Comparison of ENCODE assay signal across 19 cellular contexts in genomic region chr17:4397840-4398239, GRCh38. TPM values are rescaled to one million over a fixed set of nuclear protein-coding genes. Genes with fewer than 3 reads are reported as not detected.
"Had no signal": no experiment of that assay in that cellular context is flagged by ENCODE, and none has a peak within 500 bp of the region (broad histone marks: within the 10 kb centered on the region; RNA-seq: fewer than 3 reads in every experiment).

No MANE protein-coding gene starts in this region.

- H3K4me3 Mint-ChIP-seq: natural killer cell, neural crest cell had no signal

- H3K4me1 ChIP-seq: colonic mucosa, left ventricle myocardium inferior, lower lobe of right lung, right atrium auricular region, sigmoid colon had no signal

- H3K9me3 Mint-ChIP-seq: natural killer cell, neural crest cell had no signal

- FAIRE-seq: kidney had no signal

- ATAC-seq: left cardiac atrium, natural killer cell had no signal

- H3K27me3 ChIP-seq: colonic mucosa, esophagus squamous epithelium, ovary, right atrium auricular region, sigmoid colon had no signal

- H3K27ac Mint-ChIP-seq: natural killer cell had no signal

- H3K4me3 ChIP-seq: colonic mucosa, esophagus squamous epithelium, left ventricle myocardium inferior, lower lobe of right lung, ovary, right atrium auricular region, sigmoid colon, skin epidermis had no signal

- H3K36me3 ChIP-seq: colonic mucosa, esophagus squamous epithelium, left ventricle myocardium inferior, lower lobe of right lung, ovary, right atrium auricular region, sigmoid colon had no signal

- H3K9me3 ChIP-seq: colonic mucosa, esophagus squamous epithelium, left ventricle myocardium inferior, lower lobe of right lung, ovary, right atrium auricular region, sigmoid colon had no signal

- DNase-seq: colonic mucosa; dermis blood vessel endothelial cell; esophagus squamous epithelium; foreskin fibroblast; kidney; left cardiac atrium; left ventricle myocardium inferior; lower lobe of right lung; mesendoderm; natural killer cell; ovary; sigmoid colon; stimulated activated CD4-positive, alpha-beta T cell treated with anti-CD3 and anti-CD28 coated beads, Interleukin-2, amount 100 ng/mL, for 24 hours; stimulated activated CD4-positive, alpha-beta T cell treated with anti-CD3 and anti-CD28 coated beads, Interleukin-4, amount 100 ng/mL, for 4 hours; stimulated activated naive CD4-positive, alpha-beta T cell treated with Interleukin-2 at 50 U/mL for 16 hours; trophoblast cell had no signal

- H3K27ac ChIP-seq: colonic mucosa, left ventricle myocardium inferior, lower lobe of right lung, ovary, right atrium auricular region, sigmoid colon had no signal

- H3K36me3 Mint-ChIP-seq: natural killer cell had no signal

RNA-seq across cellular contexts. Expression of gene SPNS3, which starts 35.9 kb away (rescaled TPM):
- total RNA-seq: neural crest cell, right atrium auricular region, sigmoid colon had no signal
